ENCODE assay signal across 8 cellular contexts in genomic region chr6:16690244-16691142, GRCh38.
A peak's percentile ranks its signal among the peaks of the same experiment; 100 is the strongest.
DNase-seq lines count a peak whose midpoint lies in the region; ATAC-seq and TF ChIP-seq lines count a peak whose summit lies in the region.

No MANE protein-coding gene starts in this region.

- no peaks in the 10 kb centered on the region for H3K36me3 Mint-ChIP-seq in GM23338 (ENCODE audit: low read depth)
- no peaks in the 10 kb centered on the region for H3K36me3 Mint-ChIP-seq in Calu3 (ENCODE audit: insufficient read depth, unreplicated experiment)

- TF ChIP-seq CTCF in GM23338 (conservative IDR thresholded peaks at IDR 0.05; ENCODE audit: low read depth in 2 of 2) = no peak
- no peak for TF ChIP-seq CTCF in fibroblast of pulmonary artery (IDR thresholded peaks at IDR 0.05; ENCODE audit: low read length, missing control alignments)
- TF ChIP-seq CTCF in Calu3 (IDR thresholded peaks at IDR 0.05; ENCODE audit: unreplicated experiment) = no peak

- no peaks in the 10 kb centered on the region for H3K27me3 ChIP-seq in GM23338 (ENCODE audit: insufficient read depth)

- H3K36me3 ChIP-seq in GM23338 (ENCODE audit: insufficient read depth) = no peaks in the 10 kb centered on the region

- H3K4me2 ChIP-seq in GM23338 = no peak overlapping the region

- intact Hi-C loops in Calu3 (cut with micrococcal nuclease; ENCODE audit: unreplicated experiment) = no loop called here

- no peaks in the 10 kb centered on the region for H4K20me1 ChIP-seq in GM23338 (replicated peaks; ENCODE audit: insufficient read depth)

- H3F3A ChIP-seq in GM23338 (replicated peaks; ENCODE audit: low read depth) = no peaks in the 10 kb centered on the region

- H3K4me3 Mint-ChIP-seq in GM23338 = no peak overlapping the region
- H3K4me3 Mint-ChIP-seq in Calu3 (ENCODE audit: low read depth, unreplicated experiment) = no peak overlapping the region

- peaks cover 9% of the 10 kb centered on the region for H3K9me2 ChIP-seq in GM23338 (ENCODE audit: insufficient read depth)

- H2AFZ ChIP-seq in GM23338 = no peak overlapping the region

- no peaks in the 10 kb centered on the region for H3K9me3 Mint-ChIP-seq in GM23338
- no peaks in the 10 kb centered on the region for H3K9me3 Mint-ChIP-seq in Calu3 (ENCODE audit: low read depth, unreplicated experiment)

- H3K4me1 ChIP-seq in GM23338 (ENCODE audit: insufficient read depth) = 0 out of 2 replicates have a peak, but pooled peaks cover 6% of the 10 kb centered on the region

- CTCF ChIA-PET in Calu3 (lab: Charles Lee) = interaction anchor here (0.6 kb wide), 1 partner anchor 164 kb away, joined by 3 read pairs; no protein-coding TSS in a partner anchor

- H3K4me3 ChIP-seq in GM23338 (no peak overlapping the region), fibroblast of pulmonary artery (replicated peaks; ENCODE audit: low read depth, low read length) (no peak overlapping the region)

- no TSS peak for BruUV-seq in Calu3 (replicated peaks; lab: Mats Ljungman, UMichigan)

- H3K27ac Mint-ChIP-seq in GM23338 = 0 out of 2 replicates have a peak overlapping the region, but pooled peaks have one; percentile 3
- H3K27ac Mint-ChIP-seq in Calu3 (ENCODE audit: unreplicated experiment) = no peak overlapping the region

- H3K4me1 Mint-ChIP-seq in GM23338 (peaks cover 13% of the 10 kb centered on the region), Calu3 (ENCODE audit: low read depth, unreplicated experiment) (peaks cover 12% of the 10 kb centered on the region)

- H3K79me2 ChIP-seq in GM23338 (replicated peaks; ENCODE audit: insufficient read depth) = no peaks in the 10 kb centered on the region

- ATAC-seq in GM18868 (IDR thresholded peaks at IDR 0.05; ENCODE audit: unreplicated experiment) (peak; percentile 92), GM23338 (no peak)

- no peaks in the 10 kb centered on the region for H3K27me3 Mint-ChIP-seq in GM23338 (ENCODE audit: insufficient read depth, low read depth, poor library complexity)
- H3K27me3 Mint-ChIP-seq in Calu3 (ENCODE audit: unreplicated experiment) = no peaks in the 10 kb centered on the region

- DNase-seq in GM23338 (ENCODE audit: low spot score) (no peak), NCI-H226 (peak; percentile 70), fibroblast of pulmonary artery (ENCODE audit: low read depth) (peak; percentile 91), Calu3 (no peak), NCI-H2081 (lab: John Stamatoyannopoulos, UW) (no peak), DMS153 treated with DMSO at 0.1 percent for 48 hours (lab: John Stamatoyannopoulos, UW; ENCODE audit: unreplicated experiment) (no peak), NCI-H2171 treated with DMSO at 0.1 percent for 48 hours (lab: John Stamatoyannopoulos, UW) (no peak)

- no peak overlapping the region for H3K27ac ChIP-seq in GM23338 (ENCODE audit: low read depth)

TF ChIP-seq in GM23338, 12 proteins besides CTCF, POLR2A, EP300 and RAD21:
- TF ChIP-seq ZNF462 (CRISPR knock-in tag; IDR thresholded peaks at IDR 0.05) = no peak
- no peak for TF ChIP-seq STAT1 (IDR thresholded peaks at IDR 0.05; ENCODE audit: unreplicated experiment)
- no peak for TF ChIP-seq CREB1 (CRISPR knock-in tag; IDR thresholded peaks at IDR 0.05; ENCODE audit: low read depth)
- no peak for TF ChIP-seq REST (IDR thresholded peaks at IDR 0.05; ENCODE audit: unreplicated experiment)
- no peak for TF ChIP-seq JUNB (IDR thresholded peaks at IDR 0.05; ENCODE audit: unreplicated experiment)
- TF ChIP-seq ZNF331 (CRISPR knock-in tag; IDR thresholded peaks at IDR 0.05; ENCODE audit: low read depth) = no peak
- no peak for TF ChIP-seq ZNF114 (CRISPR knock-in tag; IDR thresholded peaks at IDR 0.05)
- no peak for TF ChIP-seq POLR2AphosphoS5 (IDR thresholded peaks at IDR 0.05; ENCODE audit: low read depth)
- TF ChIP-seq NANOG (IDR thresholded peaks at IDR 0.05; ENCODE audit: borderline replicate concordance) = no peak

Comparison
In these comparisons a context has a peak if more than half of its experiments do, and no peak if none do; other contexts are left out.
1. DNase-seq: peak in NCI-H226 (single experiment) and fibroblast of pulmonary artery (single experiment); none in GM23338 (single experiment), Calu3 (single experiment), NCI-H2081 (0 of 2), DMS153 treated with DMSO at 0.1 percent for 48 hours (single experiment) and NCI-H2171 treated with DMSO at 0.1 percent for 48 hours (single experiment).